Comparison of ENCODE assay signal across 8 cellular contexts in the genomic region with DNA sequence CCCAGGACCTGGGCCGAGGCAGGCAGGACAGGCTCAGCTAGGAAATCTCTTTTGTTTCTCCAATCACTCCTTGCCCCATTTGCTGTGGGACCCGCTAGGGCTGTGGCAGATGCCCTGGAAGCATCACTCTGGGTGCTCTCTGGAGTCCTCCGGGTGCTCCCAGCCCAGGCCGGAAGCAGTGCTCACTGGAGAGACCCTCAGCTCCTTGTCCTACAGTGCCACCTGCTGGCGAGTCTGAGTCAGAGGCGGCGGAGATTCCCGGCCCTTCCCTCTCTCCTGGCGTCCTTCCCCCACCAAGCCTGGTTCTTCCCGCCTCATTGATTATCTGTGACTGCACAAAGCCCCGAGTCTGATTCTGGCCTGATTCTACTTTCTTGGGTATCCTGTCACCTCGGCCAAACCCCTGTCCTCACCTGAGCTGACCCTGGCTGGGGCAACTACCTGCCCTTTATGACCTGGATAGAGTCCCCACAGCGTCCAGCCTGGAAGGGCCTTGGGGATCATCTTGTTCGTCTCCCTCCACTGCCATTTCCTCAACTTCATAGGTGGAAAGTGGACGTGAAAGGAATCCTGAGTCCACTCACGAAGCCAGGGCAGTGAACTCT. TPM values are rescaled to one million over a fixed set of nuclear protein-coding genes. Genes with fewer than 3 reads are reported as not detected.
DNase-seq lines count a peak whose midpoint lies in the region; ATAC-seq and TF ChIP-seq lines count a peak whose summit lies in the region.

No MANE protein-coding gene starts in this region.

- peak overlapping the region; percentile 32; the same call in 1 of the 2 replicates for H3K4me2 ChIP-seq in OCI-LY3 (ENCODE audit: low read length)

- H3K9me3 Mint-ChIP-seq in activated naive CD4-positive, alpha-beta T cell treated with anti-CD3 and anti-CD28 coated beads, Interleukin-2, amount 50 U/mL, for 72 hours, result no peaks in the 10 kb centered on the region

- H3K9me3 ChIP-seq in OCI-LY3 (ENCODE audit: insufficient read depth, low read length), result no peaks in the 10 kb centered on the region

- H3K27ac Mint-ChIP-seq in activated naive CD4-positive, alpha-beta T cell treated with anti-CD3 and anti-CD28 coated beads, Interleukin-2, amount 50 U/mL, for 72 hours, result no peak overlapping the region

- peaks cover 0 to 4% of the 10 kb centered on the region in 2 donors for H3K36me3 Mint-ChIP-seq in activated naive CD4-positive, alpha-beta T cell treated with anti-CD3 and anti-CD28 coated beads, Interleukin-2, amount 50 U/mL, for 72 hours

- peak overlapping the region; percentile 74; the same call in 1 of the 2 replicates for H2AFZ ChIP-seq in OCI-LY3 (ENCODE audit: low read depth, low read length)

- H4K20me1 ChIP-seq in OCI-LY3 (ENCODE audit: insufficient read depth, low read length), result no peaks in the 10 kb centered on the region

- intact Hi-C loops in Right ventricle myocardium superior (cut with DNase I), result loop anchor here (2.0 kb wide), 2 partner anchors 68 to 162 kb away; no protein-coding TSS in a partner anchor

- peak; percentile 77 for TF ChIP-seq CTCF in OCI-LY3 (IDR thresholded peaks at IDR 0.05; ENCODE audit: low read depth, low read length)

- no peak overlapping the region for H3K4me3 ChIP-seq in OCI-LY3 (ENCODE audit: low read length)

- no peaks in the 10 kb centered on the region for H3K79me2 ChIP-seq in OCI-LY3 (ENCODE audit: low read length)

- DNase-seq in DMS153 treated with DMSO at 0.1 percent for 48 hours (lab: John Stamatoyannopoulos, UW; ENCODE audit: unreplicated experiment) (peak; percentile 67), HT1080 (ENCODE audit: low read depth) (peak; percentile 62), Right ventricle myocardium superior (peak; percentile 75), putamen (ENCODE audit: low spot score) (peak; percentile 27)
- peak; percentile 59 for DNase-seq in activated naive CD4-positive, alpha-beta T cell treated with anti-CD3 and anti-CD28 coated beads, Interleukin-2, amount 50 U/mL, for 72 hours (ENCODE audit: low spot score in 2 of 2)

- H3K27ac ChIP-seq in OCI-LY3 (ENCODE audit: low read length), result no peak overlapping the region

- no peaks in the 10 kb centered on the region for H3K27me3 ChIP-seq in OCI-LY3 (ENCODE audit: low read depth, low read length)

- no peaks in the 10 kb centered on the region for H3K4me1 ChIP-seq in OCI-LY3 (ENCODE audit: low read length)

- peak; percentile 81 to 85 for ATAC-seq in activated naive CD4-positive, alpha-beta T cell treated with anti-CD3 and anti-CD28 coated beads, Interleukin-2, amount 50 U/mL, for 72 hours
- ATAC-seq in Right ventricle myocardium superior (ENCODE audit: poor library complexity), result peak; percentile 91
- ATAC-seq in HG03175 (IDR thresholded peaks at IDR 0.05; ENCODE audit: unreplicated experiment), result no peak
- no peak for ATAC-seq in HG02798 (IDR thresholded peaks at IDR 0.05; ENCODE audit: poor library complexity, unreplicated experiment)

- no peak overlapping the region for H3K9ac ChIP-seq in OCI-LY3 (ENCODE audit: low read length)

- H3K36me3 ChIP-seq in OCI-LY3 (replicated peaks; ENCODE audit: low read depth, low read length), result no peaks in the 10 kb centered on the region

RNA-seq across cellular contexts. Expression of a gene that starts 7.3 kb away (rescaled TPM):
- total RNA-seq in HT1080 (2014; rRNA removed; shearing (Covaris generic)), result not detected in 2 replicates
- polyA plus RNA-seq in HT1080 (2015; cell fraction: cytosol; rRNA removed), result not detected in 2 replicates
- polyA plus RNA-seq in HT1080 (2015; cell fraction: nucleus; rRNA removed), result not detected in 2 replicates
- total RNA-seq in activated naive CD4-positive, alpha-beta T cell treated with anti-CD3 and anti-CD28 coated beads, Interleukin-2, amount 50 U/mL, for 72 hours, result not detected
- not detected for total RNA-seq in Right ventricle myocardium superior

Comparison
In these comparisons a context has a peak if more than half of its experiments do, and no peak if none do; other contexts are left out.
1. ATAC-seq: peak in activated naive CD4-positive, alpha-beta T cell treated with anti-CD3 and anti-CD28 coated beads, Interleukin-2, amount 50 U/mL, for 72 hours (2 of 2) and Right ventricle myocardium superior (single experiment); none in HG03175 (single experiment) and HG02798 (single experiment).
2. Peak in every context shown above with its lines, with median percentiles within 50 percentile points of each other: DNase-seq.